In the genomic region with DNA sequence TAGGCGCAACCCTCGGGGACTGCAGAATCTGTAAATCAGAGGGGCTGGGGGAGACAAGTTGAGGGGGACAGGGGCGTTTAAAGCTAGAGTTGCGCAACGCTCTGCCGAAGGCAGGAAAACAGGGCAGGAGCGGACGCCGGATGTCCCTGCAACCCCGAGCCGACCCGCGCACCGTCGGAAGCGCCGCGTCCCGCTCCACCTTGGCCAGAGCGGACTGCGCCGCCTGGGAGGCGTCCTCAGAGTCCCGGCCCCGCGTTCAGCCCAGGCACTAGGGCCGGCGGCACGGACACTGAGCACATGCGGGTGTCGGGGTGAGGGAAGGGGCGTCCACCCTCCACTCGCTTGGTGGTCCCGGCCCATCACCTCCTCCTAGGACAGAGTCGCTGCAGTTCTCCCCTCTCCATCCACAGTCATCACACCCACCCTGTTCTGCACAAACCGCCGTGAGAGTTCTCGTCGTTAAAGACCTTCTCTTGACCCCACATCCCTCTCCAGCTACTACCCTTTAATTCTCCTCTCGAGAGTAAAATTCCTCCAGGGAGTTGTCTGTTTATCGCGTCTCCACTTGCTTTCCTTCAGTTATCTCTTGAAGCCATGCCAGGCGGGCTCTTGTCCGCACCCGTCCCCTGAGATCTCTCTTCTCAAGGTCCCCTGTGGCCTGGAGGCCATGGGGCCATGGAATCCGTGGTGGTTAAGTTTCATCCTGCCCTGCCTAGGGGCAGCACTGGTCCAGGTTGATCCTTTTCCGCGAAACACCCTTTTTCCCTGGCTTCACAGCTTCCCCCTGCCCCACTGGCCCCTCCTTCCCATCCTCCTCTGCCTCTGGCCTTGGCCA, we compare ENCODE assay signal across 6 cellular contexts. TPM values are rescaled to one million over a fixed set of nuclear protein-coding genes. Genes with fewer than 3 reads are reported as not detected.
DNase-seq lines count a peak whose midpoint lies in the region; ATAC-seq and TF ChIP-seq lines count a peak whose summit lies in the region.

No MANE protein-coding gene starts in this region.

- peak overlapping the region; percentile 75 for H3K4me3 ChIP-seq in upper lobe of right lung

- DNase-seq in DMS53 treated with DMSO at 0.1 percent for 48 hours (lab: John Stamatoyannopoulos, UW; ENCODE audit: unreplicated experiment) (peak; percentile 54), OCI-M1 (lab: John Stamatoyannopoulos, UW) (peak; percentile 57), left cardiac atrium (peak; percentile 65), upper lobe of right lung (peak; percentile 78)

- intact Hi-C loops in left cardiac atrium (cut with DNase I) (loop anchor here (2.0 kb wide), 2 partner anchors 39 to 43 kb away; no protein-coding TSS in a partner anchor), upper lobe of right lung (cut with DNase I) (no loop called here)

- peak in 1 of 2 donors; percentile 0 for ATAC-seq in left cardiac atrium
- ATAC-seq in upper lobe of right lung: peak; percentile 1
- ATAC-seq in HG02763 (IDR thresholded peaks at IDR 0.05; ENCODE audit: unreplicated experiment): no peak
- ATAC-seq in GM18858 (IDR thresholded peaks at IDR 0.05; ENCODE audit: unreplicated experiment): no peak

- peak overlapping the region; percentile 81 for H3K27ac ChIP-seq in upper lobe of right lung

- H3K4me1 ChIP-seq in upper lobe of right lung: peaks cover 49% of the 10 kb centered on the region

- no peaks in the 10 kb centered on the region for H3K36me3 ChIP-seq in upper lobe of right lung

- no peaks in the 10 kb centered on the region for H3K27me3 ChIP-seq in upper lobe of right lung

- H3K9me3 ChIP-seq in upper lobe of right lung: no peaks in the 10 kb centered on the region

- TF ChIP-seq CTCF in upper lobe of right lung (IDR thresholded peaks at IDR 0.05): peak; percentile 0

RNA-seq across cellular contexts. Expression of a gene that starts 0.8 kb away (rescaled TPM):
- total RNA-seq in left cardiac atrium (10 to 100 TPM; 50.5 to 94.5 TPM), upper lobe of right lung (59.1 TPM)

RNA-seq across cellular contexts. Expression of a gene that starts 11.4 kb away (rescaled TPM):
- 1 to 10 TPM; 5.3 to 9.0 TPM for total RNA-seq in left cardiac atrium
- 45.6 TPM for total RNA-seq in upper lobe of right lung

RNA-seq across cellular contexts. Expression of a gene that starts 18.5 kb away (rescaled TPM):
- total RNA-seq in left cardiac atrium (10 to 100 TPM; 33.1 to 53.5 TPM), upper lobe of right lung (61.6 TPM)

RNA-seq across cellular contexts. Expression of a gene that starts 24.8 kb away (rescaled TPM):
- total RNA-seq in left cardiac atrium (10 to 100 TPM; 30.2 to 55.1 TPM), upper lobe of right lung (34.6 TPM)

RNA-seq across cellular contexts. Expression of a gene that starts 51.6 kb away (rescaled TPM):
- total RNA-seq in left cardiac atrium (1 to 10 TPM in 1 of 2 donors, under 1 TPM in 1; 0.59 to 1.6 TPM), upper lobe of right lung (2.1 TPM)
